ENCODE assay signal across 9 cellular contexts in genomic region chr18:44700652-44701051, GRCh38. TPM values are rescaled to one million over a fixed set of nuclear protein-coding genes. Genes with fewer than 3 reads are reported as not detected.
DNase-seq lines count a peak whose midpoint lies in the region; ATAC-seq and TF ChIP-seq lines count a peak whose summit lies in the region.
"Had no signal": no experiment of that assay in that cellular context is flagged by ENCODE, and none has a peak within 500 bp of the region (broad histone marks: within the 10 kb centered on the region; RNA-seq: fewer than 3 reads in every experiment).

No MANE protein-coding gene starts in this region.

- peaks cover 8% of the 10 kb centered on the region for H3K4me1 Mint-ChIP-seq in T-helper 17 cell

- H3K9ac ChIP-seq in mucosa of rectum (ENCODE audit: low read depth in 1 of 2, low read length in 2 of 2): no peak overlapping the region

- no peaks in the 10 kb centered on the region for H3K36me3 Mint-ChIP-seq in T-helper 17 cell (ENCODE audit: low read depth)

- H3K9me3 ChIP-seq in mucosa of rectum (ENCODE audit: control insufficient read depth in 2 of 2, low read length in 2 of 2) (no peaks in the 10 kb centered on the region), T-helper 17 cell (ENCODE audit: control insufficient read depth, low read length, poor library complexity, severe bottlenecking) (no peaks in the 10 kb centered on the region)

- H3K27me3 Mint-ChIP-seq in T-helper 17 cell: peaks cover 5% of the 10 kb centered on the region

- H3K4me1 ChIP-seq in mucosa of rectum (ENCODE audit: control insufficient read depth in 2 of 2, insufficient read depth in 2 of 2, low read length in 2 of 2): no peaks in the 10 kb centered on the region

- ATAC-seq in HG02938 (IDR thresholded peaks at IDR 0.05; ENCODE audit: unreplicated experiment): peak; percentile 77
- no peak for ATAC-seq in GM18870 (IDR thresholded peaks at IDR 0.05; ENCODE audit: unreplicated experiment)
- no peak for ATAC-seq in T-helper 17 cell

- peak overlapping the region; percentile 26 to 39 for H3K27ac ChIP-seq in mucosa of rectum (ENCODE audit: low read depth in 2 of 2, low read length in 2 of 2)

- H3K36me3 ChIP-seq in mucosa of rectum (ENCODE audit: control insufficient read depth in 2 of 2, insufficient read depth in 2 of 2, low read length in 2 of 2): no peaks in the 10 kb centered on the region

- no peak overlapping the region for H3K27ac Mint-ChIP-seq in T-helper 17 cell

- H3K4me3 ChIP-seq in choroid plexus epithelial cell (ENCODE audit: low read depth, low read length) (no peak overlapping the region), mucosa of rectum (ENCODE audit: low read length in 2 of 2) (no peak overlapping the region)

- no peaks in the 10 kb centered on the region for H3K27me3 ChIP-seq in mucosa of rectum (ENCODE audit: control insufficient read depth in 2 of 2, insufficient read depth in 2 of 2, low read length in 2 of 2)

- no peak for TF ChIP-seq CTCF in choroid plexus epithelial cell (conservative IDR thresholded peaks at IDR 0.05; ENCODE audit: low read depth, low read length)

- DNase-seq in ELR (ENCODE audit: low read depth) (peak; percentile 11), choroid plexus epithelial cell (ENCODE audit: low read depth) (peak; percentile 49), NCI-H748 treated with DMSO at 0.1 percent for 48 hours (lab: John Stamatoyannopoulos, UW) (no peak), T-helper 17 cell (no peak)
- DNase-seq in stimulated activated CD4-positive, alpha-beta T cell treated with anti-CD3 and anti-CD28 coated beads, Interleukin-15, amount 100 ng/mL, for 24 hours: no peak
- DNase-seq: occipital lobe had no signal

- H3K4me3 Mint-ChIP-seq in T-helper 17 cell: no peak overlapping the region

RNA-seq across cellular contexts. Expression of gene SETBP1, which starts 20.0 kb away (rescaled TPM):
- 1 to 10 TPM in 1 of 2 donors, under 1 TPM in 1; 0.83 to 3.6 TPM for total RNA-seq in T-helper 17 cell

Comparison
In these comparisons a context has a peak if more than half of its experiments do, and no peak if none do; other contexts are left out.
1. DNase-seq: peak in ELR (single experiment) and choroid plexus epithelial cell (single experiment); none in NCI-H748 treated with DMSO at 0.1 percent for 48 hours (single experiment), stimulated activated CD4-positive, alpha-beta T cell treated with anti-CD3 and anti-CD28 coated beads, Interleukin-15, amount 100 ng/mL, for 24 hours (single experiment) and T-helper 17 cell (0 of 3).